Comparison of ENCODE assay signal across 16 cellular contexts in genomic region chr13:37141011-37141410, GRCh38. TPM values are rescaled to one million over a fixed set of nuclear protein-coding genes. Genes with fewer than 3 reads are reported as not detected.
DNase-seq lines count a peak whose midpoint lies in the region; ATAC-seq, FAIRE-seq and TF ChIP-seq lines count a peak whose summit lies in the region.
"Had no signal": no experiment of that assay in that cellular context is flagged by ENCODE, and none has a peak within 500 bp of the region (broad histone marks: within the 10 kb centered on the region; RNA-seq: fewer than 3 reads in every experiment).

No MANE protein-coding gene starts in this region.

- H4K20me1 ChIP-seq in GM23248 (ENCODE audit: insufficient read depth) (no peaks in the 10 kb centered on the region), astrocyte (ENCODE audit: insufficient read depth, low read length) (no peaks in the 10 kb centered on the region)
- H4K20me1 ChIP-seq: BLaER1 had no signal

- H3K27ac Mint-ChIP-seq in astrocyte (ENCODE audit: unreplicated experiment) = no peak overlapping the region
- no peak overlapping the region for H3K27ac Mint-ChIP-seq in naive thymus-derived CD8-positive, alpha-beta T cell
- H3K27ac Mint-ChIP-seq: CD8-positive, alpha-beta memory T cell; GM23338 had no signal

- no peak overlapping the region for H3K4me3 Mint-ChIP-seq in astrocyte (ENCODE audit: unreplicated experiment)
- no peak overlapping the region for H3K4me3 Mint-ChIP-seq in naive thymus-derived CD8-positive, alpha-beta T cell
- H3K4me3 Mint-ChIP-seq: CD8-positive, alpha-beta memory T cell; GM23338 had no signal

- peaks cover 3% of the 10 kb centered on the region for H3K9me3 Mint-ChIP-seq in astrocyte (ENCODE audit: unreplicated experiment)
- peaks cover 0 to 5% (median 0%) of the 10 kb centered on the region in 9 donors for H3K9me3 Mint-ChIP-seq in naive thymus-derived CD8-positive, alpha-beta T cell
- H3K9me3 Mint-ChIP-seq: GM23338 had no signal

- H3K4me1 Mint-ChIP-seq in astrocyte (ENCODE audit: low read depth, unreplicated experiment) = peaks cover 8% of the 10 kb centered on the region
- no peaks in the 10 kb centered on the region for H3K4me1 Mint-ChIP-seq in naive thymus-derived CD8-positive, alpha-beta T cell
- H3K4me1 Mint-ChIP-seq: CD8-positive, alpha-beta memory T cell; GM23338 had no signal

- POLR2A ChIA-PET in naive thymus-derived CD8-positive, alpha-beta T cell (lab: Charles Lee) = no interaction called here

- H3K27me3 ChIP-seq in GM23248 (replicated peaks; ENCODE audit: insufficient read depth) (no peaks in the 10 kb centered on the region), astrocyte (ENCODE audit: insufficient read depth, low read length) (no peaks in the 10 kb centered on the region), ovary (no peaks in the 10 kb centered on the region)
- H3K27me3 ChIP-seq: BLaER1 had no signal

- H3K9me3 ChIP-seq in GM23248 (ENCODE audit: low read depth) (no peaks in the 10 kb centered on the region), astrocyte (ENCODE audit: insufficient read depth, low read depth, low read length) (no peaks in the 10 kb centered on the region), ovary (no peaks in the 10 kb centered on the region)
- H3K9me3 ChIP-seq: BLaER1 had no signal

- H3F3A ChIP-seq in GM23248 (ENCODE audit: insufficient read depth) = peaks cover 43% of the 10 kb centered on the region

- H2AFZ ChIP-seq in GM23248 (no peak overlapping the region), astrocyte (ENCODE audit: low read depth, low read length) (no peak overlapping the region)
- H2AFZ ChIP-seq: GM23338 had no signal

- H3K4me1 ChIP-seq in GM23248 (ENCODE audit: insufficient read depth) (peaks cover 49% of the 10 kb centered on the region), astrocyte (ENCODE audit: insufficient read depth, low read length) (peaks cover 16% of the 10 kb centered on the region), ovary (ENCODE audit: insufficient read depth) (no peaks in the 10 kb centered on the region)
- H3K4me1 ChIP-seq: BLaER1 had no signal

- in situ Hi-C loops in GM23248 (cut with MboI) = no loop called here

- H3K36me3 ChIP-seq in GM23248 (ENCODE audit: low read depth) (no peaks in the 10 kb centered on the region), astrocyte (ENCODE audit: insufficient read depth, low read length) (no peaks in the 10 kb centered on the region), ovary (no peaks in the 10 kb centered on the region)
- H3K36me3 ChIP-seq: BLaER1 had no signal

- TF ChIP-seq CTCF in astrocyte (IDR thresholded peaks at IDR 0.05; ENCODE audit: insufficient read depth, low read depth, low read length) = no peak
- TF ChIP-seq CTCF in fibroblast of pulmonary artery (IDR thresholded peaks at IDR 0.05; ENCODE audit: low read length, missing control alignments) = no peak
- TF ChIP-seq CTCF in ovary (IDR thresholded peaks at IDR 0.05) = no peak

- WGBS in GM23248 (ENCODE audit: low coverage in 1 of 2, low lambda C conversion rate in 2 of 2, missing lambda C conversion rate in 2 of 2), 2 experiments = 27 to 39% methylated on average over 1 of the region's 1 CpG
- WGBS in ovary, 3 donors = 94 to 97% (median 95%) methylated on average over 1 of the region's 1 CpG

- H3K27me3 Mint-ChIP-seq in astrocyte (ENCODE audit: low read depth, unreplicated experiment) = no peaks in the 10 kb centered on the region
- peaks cover 1 to 10% (median 7%) of the 10 kb centered on the region in 5 donors for H3K27me3 Mint-ChIP-seq in naive thymus-derived CD8-positive, alpha-beta T cell
- H3K27me3 Mint-ChIP-seq: CD8-positive, alpha-beta memory T cell had no signal

- TF ChIP-seq POLR2A in ovary (IDR thresholded peaks at IDR 0.05) = no peak

- no peak for FAIRE-seq in astrocyte (lab: Jason Lieb, UNC)
- FAIRE-seq: A204.1 had no signal

- no peaks in the 10 kb centered on the region for H3K36me3 Mint-ChIP-seq in astrocyte (ENCODE audit: low read depth, unreplicated experiment)
- no peaks in the 10 kb centered on the region for H3K36me3 Mint-ChIP-seq in naive thymus-derived CD8-positive, alpha-beta T cell
- H3K36me3 Mint-ChIP-seq: CD8-positive, alpha-beta memory T cell had no signal

- no peaks in the 10 kb centered on the region for H3K9me2 ChIP-seq in GM23248 (ENCODE audit: insufficient read depth)

- intact Hi-C loops in ovary (cut with DNase I) = no loop called here

- H3K4me3 ChIP-seq in GM23248 (no peak overlapping the region), astrocyte (ENCODE audit: insufficient read depth, low read depth, low read length) (no peak overlapping the region), fibroblast of pulmonary artery (replicated peaks; ENCODE audit: low read depth, low read length) (no peak overlapping the region), ovary (no peak overlapping the region)
- H3K4me3 ChIP-seq: BLaER1, GM23338 had no signal

- H3K9ac ChIP-seq in GM23248 (no peak overlapping the region), astrocyte (ENCODE audit: low read length) (no peak overlapping the region)
- H3K9ac ChIP-seq: BLaER1 had no signal

- ATAC-seq in naive thymus-derived CD8-positive, alpha-beta T cell = no peak
- ATAC-seq: GM23338 had no signal

- H3K79me2 ChIP-seq in GM23248 (ENCODE audit: insufficient read depth) = no peaks in the 10 kb centered on the region
- H3K79me2 ChIP-seq in astrocyte (ENCODE audit: insufficient read depth, low read length) = no peaks in the 10 kb centered on the region

- DNase-seq in GM23248 = peak; percentile 40
- DNase-seq in astrocyte (ENCODE audit: low read depth) = peak; percentile 88
- peak; percentile 37 for DNase-seq in fibroblast of pulmonary artery (ENCODE audit: low read depth)
- peak; percentile 65 for DNase-seq in stromal cell of bone marrow (ENCODE audit: low read depth)
- DNase-seq in naive thymus-derived CD8-positive, alpha-beta T cell = no peak
- DNase-seq in ovary = no peak
- no peak for DNase-seq in activated CD4-positive, CD25-positive, alpha-beta regulatory T cell (lab: John Stamatoyannopoulos, UW)
- DNase-seq: AML-193; CD8-positive, alpha-beta memory T cell; DMS53; H7; IMR-90 had no signal

- no peak for TF ChIP-seq EP300 in ovary (IDR thresholded peaks at IDR 0.05)

- H3K27ac ChIP-seq in GM23248 (no peak overlapping the region), astrocyte (ENCODE audit: low read depth, low read length) (no peak overlapping the region), ovary (no peak overlapping the region)
- H3K27ac ChIP-seq: BLaER1 had no signal

- H3K4me2 ChIP-seq in GM23248 (ENCODE audit: unreplicated experiment) (no peak overlapping the region), astrocyte (ENCODE audit: low read length) (no peak overlapping the region)
- H3K4me2 ChIP-seq: BLaER1, GM23338 had no signal

RNA-seq across cellular contexts. Expression of gene CSNK1A1L, which starts 35.5 kb away (rescaled TPM):
- not detected in 2 replicates for total RNA-seq in GM23248 (2014; rRNA removed; shearing (Covaris generic))
- not detected in 2 replicates for polyA plus RNA-seq in GM23248 (2016; fragmentation: Nextera tagmentation; extraction: Ambion mirVana)
- total RNA-seq in astrocyte = not detected in 2 replicates
- total RNA-seq in naive thymus-derived CD8-positive, alpha-beta T cell = not detected
- polyA plus RNA-seq in naive thymus-derived CD8-positive, alpha-beta T cell = not detected
- not detected for total RNA-seq in ovary
- polyA plus RNA-seq in ovary = not detected
- total RNA-seq: CD8-positive, alpha-beta memory T cell; GM23338; H7; IMR-90 had no signal
- polyA plus RNA-seq: AG04450; CD8-positive, alpha-beta memory T cell; GM23338; IMR-90 had no signal

Comparison
In these comparisons a context has a peak if more than half of its experiments do, and no peak if none do; other contexts are left out.
1. DNase-seq: peak in GM23248 (single experiment), astrocyte (single experiment), fibroblast of pulmonary artery (single experiment) and stromal cell of bone marrow (single experiment); none in naive thymus-derived CD8-positive, alpha-beta T cell (0 of 10), ovary (0 of 5) and activated CD4-positive, CD25-positive, alpha-beta regulatory T cell (0 of 4).